ENCODE assay signal across 1 cellular context in genomic region chr17:82518826-82519810, GRCh38.
TF ChIP-seq lines count a peak whose summit lies in the region.

Gene FOXK2, plus strand, starts transcription at chr17:82519732. Its CDS starts 157 bp downstream, at chr17:82519889.

TF ChIP-seq in K562, 482 proteins besides CTCF, POLR2A, EP300 and RAD21 (continued from another document and continues in another):
- peak in 1 of 2 experiments; percentile 60; a peak in 1 of 4 replicates for TF ChIP-seq ZNF318 (IDR thresholded peaks at IDR 0.05; ENCODE audit: borderline replicate concordance in 1 of 2, low read depth in 1 of 2)
- peak; percentile 63 to 76 for TF ChIP-seq KDM1A (IDR thresholded peaks at IDR 0.05)
- peak; percentile 91 for TF ChIP-seq HDAC8 (tag; IDR thresholded peaks at IDR 0.05)
- TF ChIP-seq BRF1 (IDR thresholded peaks at IDR 0.05; ENCODE audit: borderline replicate concordance, extremely low read depth, insufficient read length), result no peak
- TF ChIP-seq CEBPZ (IDR thresholded peaks at IDR 0.05; ENCODE audit: borderline replicate concordance, low read depth, low read length), result 0 out of 2 replicates have a peak, but pooled peaks have one; percentile 24
- TF ChIP-seq CHD2 (IDR thresholded peaks at IDR 0.05; ENCODE audit: low read depth, low read length), result peak; percentile 92
- TF ChIP-seq SMAD4 (CRISPR knock-in tag; conservative IDR thresholded peaks at IDR 0.05), result peak; percentile 97
- peak; percentile 82 for TF ChIP-seq RBFOX2 (IDR thresholded peaks at IDR 0.05; ENCODE audit: low read depth, low read length)
- peak; percentile 73 for TF ChIP-seq SMARCE1 (IDR thresholded peaks at IDR 0.05)
- TF ChIP-seq PTRF (tag; IDR thresholded peaks at IDR 0.05), result no peak
- TF ChIP-seq ESRRA (IDR thresholded peaks at IDR 0.05; ENCODE audit: borderline replicate concordance, low read depth), result peak; percentile 89
- TF ChIP-seq HDAC2 (IDR thresholded peaks at IDR 0.05), result peak; percentile 92
- peak; percentile 81 for TF ChIP-seq SIN3B (IDR thresholded peaks at IDR 0.05; ENCODE audit: low read depth)
- TF ChIP-seq ZNF174 (CRISPR knock-in tag; IDR thresholded peaks at IDR 0.05), result no peak
- TF ChIP-seq PKNOX1 (IDR thresholded peaks at IDR 0.05), result peak; percentile 97
- no peak for TF ChIP-seq KHSRP (IDR thresholded peaks at IDR 0.05)
- TF ChIP-seq KDM4B (IDR thresholded peaks at IDR 0.05; ENCODE audit: borderline replicate concordance in 2 of 2, low read depth in 1 of 2), result no peak
- TF ChIP-seq ZBTB9 (CRISPR knock-in tag; IDR thresholded peaks at IDR 0.05), result peak; percentile 87; the same call in 1 of the 2 replicates
- no peak for TF ChIP-seq RNF219 (CRISPR knock-in tag; IDR thresholded peaks at IDR 0.05)
- peak; percentile 86; the same call in 1 of the 2 replicates for TF ChIP-seq ERF (CRISPR knock-in tag; IDR thresholded peaks at IDR 0.05)
- TF ChIP-seq IRF9 (tag; IDR thresholded peaks at IDR 0.05), result no peak
- TF ChIP-seq ZBTB40 (IDR thresholded peaks at IDR 0.05), result peak; percentile 53
- TF ChIP-seq ZBTB40 (CRISPR knock-in tag; IDR thresholded peaks at IDR 0.05), result no peak
